ENCODE assay signal across 26 cellular contexts in the genomic region with DNA sequence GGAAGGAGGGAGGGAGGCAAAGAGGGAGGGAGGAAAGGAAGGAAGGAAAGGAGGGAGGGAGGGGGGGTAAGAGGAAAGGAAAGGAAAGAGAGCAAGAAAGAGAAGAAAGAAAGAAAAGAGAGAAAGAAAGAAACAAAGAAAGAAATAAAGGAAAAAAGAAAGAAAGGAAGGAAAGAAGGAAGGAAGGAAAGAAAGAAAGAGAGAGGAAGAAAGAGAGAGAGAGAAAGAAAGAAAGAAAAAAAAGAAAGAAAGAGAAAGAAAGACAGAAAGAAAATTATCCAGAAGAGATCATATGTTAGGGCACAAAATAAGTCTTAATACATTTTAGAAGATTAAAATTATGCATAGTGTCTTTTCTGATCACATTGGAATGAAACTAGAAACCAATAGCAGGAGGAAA. TPM values are rescaled to one million over a fixed set of nuclear protein-coding genes. Genes with fewer than 3 reads are reported as not detected.
"Had no signal": no experiment of that assay in that cellular context is flagged by ENCODE, and none has a peak within 500 bp of the region (broad histone marks: within the 10 kb centered on the region; RNA-seq: fewer than 3 reads in every experiment).

No MANE protein-coding gene starts in this region.

- H3K27ac ChIP-seq: ascending aorta, body of pancreas, KMS-11, VCaP had no signal

- H3K36me3 ChIP-seq: ascending aorta, MG63 had no signal

- ATAC-seq: activated CD4-positive, alpha-beta T cell treated with anti-CD3 and anti-CD28 coated beads for 36 hours; activated CD8-positive, alpha-beta T cell treated with anti-CD3 and anti-CD28 coated beads for 36 hours; activated naive CD8-positive, alpha-beta T cell treated with anti-CD3 and anti-CD28 coated beads, Interleukin-2, amount 50 U/mL, for 24 hours; body of pancreas; Right ventricle myocardium inferior had no signal

- H3K36me3 Mint-ChIP-seq: activated naive CD4-positive, alpha-beta T cell treated with anti-CD3 and anti-CD28 coated beads, Interleukin-2, amount 50 U/mL, for 72 hours had no signal

- H3K27ac Mint-ChIP-seq: activated CD4-positive, alpha-beta T cell treated with anti-CD3 and anti-CD28 coated beads for 36 hours; activated CD8-positive, alpha-beta T cell treated with anti-CD3 and anti-CD28 coated beads for 36 hours; activated naive CD4-positive, alpha-beta T cell treated with anti-CD3 and anti-CD28 coated beads, Interleukin-2, amount 50 U/mL, for 72 hours; activated naive CD8-positive, alpha-beta T cell treated with anti-CD3 and anti-CD28 coated beads, Interleukin-2, amount 50 U/mL, for 24 hours; activated T-helper 1 cell treated with anti-CD3 and anti-CD28 coated beads, Interleukin-12 subunit alpha, Interleukin-12 subunit beta, Interleukin-2, Interleukin-4 antibody, amounts not matched to agents 30 ng/mL and 10 ng/mL and 1 ng/mL, durations not matched to agents 14 hours and 24 hours and 36 hours had no signal

- H3K4me3 Mint-ChIP-seq: activated CD4-positive, alpha-beta T cell treated with anti-CD3 and anti-CD28 coated beads for 36 hours; activated CD8-positive, alpha-beta T cell treated with anti-CD3 and anti-CD28 coated beads for 36 hours; activated naive CD8-positive, alpha-beta T cell treated with anti-CD3 and anti-CD28 coated beads, Interleukin-2, amount 50 U/mL, for 24 hours; activated T-helper 1 cell treated with anti-CD3 and anti-CD28 coated beads, Interleukin-12 subunit alpha, Interleukin-12 subunit beta, Interleukin-2, Interleukin-4 antibody, amounts not matched to agents 30 ng/mL and 10 ng/mL and 1 ng/mL, durations not matched to agents 14 hours and 24 hours and 36 hours had no signal

- DNase-seq: activated CD4-positive, alpha-beta T cell treated with anti-CD3 and anti-CD28 coated beads for 36 hours; activated CD4-positive, alpha-beta T cell treated with anti-CD3 and anti-CD28 coated beads, Interleukin-2, amount 50 U/mL, for 1 hour; activated CD8-positive, alpha-beta memory T cell treated with anti-CD3 and anti-CD28 coated beads, Interleukin-2, amount 50 U/mL, for 4 hours; activated CD8-positive, alpha-beta T cell treated with anti-CD3 and anti-CD28 coated beads for 36 hours; activated effector memory CD4-positive, alpha-beta T cell treated with Interleukin-2 at 50 U/mL for 16 hours; activated naive CD4-positive, alpha-beta T cell; activated naive CD8-positive, alpha-beta T cell treated with anti-CD3 and anti-CD28 coated beads, Interleukin-2, amount 50 U/mL, for 24 hours; amniotic stem cell; body of pancreas; central memory CD4-positive, alpha-beta T cell; MG63; NCI-H1092 treated with DMSO at 0.1 percent for 48 hours; NCI-H1417 treated with DMSO at 0.1 percent for 48 hours; NCI-H1694; NCI-H345; NCI-H510A; NCI-H526 treated with DMSO at 0.1 percent for 48 hours; NCI-H82 had no signal

- H3K4me1 ChIP-seq: ascending aorta, body of pancreas had no signal

- H3K27me3 ChIP-seq: body of pancreas, MG63 had no signal

- H3K9ac ChIP-seq: KMS-11, SK-N-SH had no signal

- H3K4me3 ChIP-seq: ascending aorta, body of pancreas, MG63 had no signal

- H3K9me2 ChIP-seq: SK-N-SH had no signal

- H3K4me2 ChIP-seq: KMS-11, SK-N-SH had no signal

- H3K9me3 ChIP-seq: ascending aorta, body of pancreas, MG63, SK-N-SH had no signal

- H3K4me1 Mint-ChIP-seq: activated CD4-positive, alpha-beta T cell treated with anti-CD3 and anti-CD28 coated beads for 36 hours; activated naive CD8-positive, alpha-beta T cell treated with anti-CD3 and anti-CD28 coated beads, Interleukin-2, amount 50 U/mL, for 24 hours had no signal

- H3K9me3 Mint-ChIP-seq: activated CD8-positive, alpha-beta T cell treated with anti-CD3 and anti-CD28 coated beads for 36 hours; activated T-helper 1 cell treated with anti-CD3 and anti-CD28 coated beads, Interleukin-12 subunit alpha, Interleukin-12 subunit beta, Interleukin-2, Interleukin-4 antibody, amounts not matched to agents 30 ng/mL and 10 ng/mL and 1 ng/mL, durations not matched to agents 14 hours and 24 hours and 36 hours had no signal

RNA-seq across cellular contexts. Expression of a gene that starts 24.3 kb away (rescaled TPM):
- total RNA-seq: activated T-helper 1 cell treated with anti-CD3 and anti-CD28 coated beads, Interleukin-12 subunit alpha, Interleukin-12 subunit beta, Interleukin-2, Interleukin-4 antibody, amounts not matched to agents 30 ng/mL and 10 ng/mL and 1 ng/mL, durations not matched to agents 14 hours and 24 hours and 36 hours; RPMI7951 had no signal
- polyA plus RNA-seq: SK-N-SH had no signal
